In the genomic region with DNA sequence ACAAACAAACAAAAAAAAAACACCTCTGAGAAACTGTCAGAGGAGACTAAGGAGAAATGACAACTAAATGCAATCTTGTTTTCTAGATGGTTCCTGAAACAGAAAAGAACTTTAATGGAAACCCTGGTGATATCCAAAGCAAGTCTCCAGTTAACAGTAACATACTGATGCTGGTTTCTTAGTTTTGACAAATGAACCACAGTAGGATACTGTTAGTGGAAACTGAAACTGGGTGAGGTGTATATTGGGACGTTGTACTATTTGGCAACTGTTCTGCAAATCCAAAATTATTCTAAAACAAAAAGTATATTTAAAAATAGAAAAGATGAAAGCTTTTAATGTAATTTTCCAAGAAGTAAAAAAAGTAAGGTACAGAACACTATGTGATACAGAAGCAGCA, we compare ENCODE assay signal across 11 cellular contexts. TPM values are rescaled to one million over a fixed set of nuclear protein-coding genes. Genes with fewer than 3 reads are reported as not detected.
DNase-seq lines count a peak whose midpoint lies in the region; ATAC-seq lines count a peak whose summit lies in the region.
"Had no signal": no experiment of that assay in that cellular context is flagged by ENCODE, and none has a peak within 500 bp of the region (broad histone marks: within the 10 kb centered on the region; RNA-seq: fewer than 3 reads in every experiment).

No MANE protein-coding gene starts in this region.

- peaks cover 4 to 18% (median 10%) of the 10 kb centered on the region in 7 donors for H3K9me3 Mint-ChIP-seq in naive B cell

- H3K27me3 Mint-ChIP-seq in naive B cell, result no peaks in the 10 kb centered on the region

- peak overlapping the region; percentile 66 to 86 (median 79) for H3K4me3 Mint-ChIP-seq in naive B cell

- no peak overlapping the region for H3K4me3 ChIP-seq in right cardiac atrium (ENCODE audit: low read length)
- H3K4me3 ChIP-seq: spleen, upper lobe of left lung had no signal

- intact Hi-C loops in right cardiac atrium (cut with DNase I), result no loop called here

- peaks cover 1% of the 10 kb centered on the region for H3K4me1 ChIP-seq in right cardiac atrium (ENCODE audit: control insufficient read depth, insufficient read depth, low read length)

- ATAC-seq in GM19043 (IDR thresholded peaks at IDR 0.05; ENCODE audit: low read depth, unreplicated experiment) (peak; percentile 52), HG02571 (IDR thresholded peaks at IDR 0.05; ENCODE audit: unreplicated experiment) (peak; percentile 67), HG03520 (IDR thresholded peaks at IDR 0.05; ENCODE audit: unreplicated experiment) (peak; percentile 68), naive B cell (ENCODE audit: low read depth in 2 of 2) (peak; percentile 64 to 66), right cardiac atrium (no peak)

- 14% methylated on average over 1 of the region's 1 CpG for WGBS in right cardiac atrium

- H3K9me3 ChIP-seq in right cardiac atrium (ENCODE audit: control insufficient read depth, low read length), result no peaks in the 10 kb centered on the region
- H3K9me3 ChIP-seq: upper lobe of left lung had no signal

- H3K36me3 Mint-ChIP-seq in naive B cell, result peaks cover 7 to 23% of the 10 kb centered on the region in 2 donors

- H3K4me1 Mint-ChIP-seq in naive B cell, result peaks cover 67 to 96% (median 83%) of the 10 kb centered on the region in 3 donors

- peak overlapping the region; percentile 71 to 94 (median 88) for H3K27ac Mint-ChIP-seq in naive B cell

- H3K27ac ChIP-seq in right cardiac atrium (ENCODE audit: low read length), result no peak overlapping the region
- H3K27ac ChIP-seq: HL-60, upper lobe of left lung had no signal

- DNase-seq in naive B cell (no peak), DMS114 treated with DMSO at 0.1 percent for 48 hours (lab: John Stamatoyannopoulos, UW; ENCODE audit: unreplicated experiment) (no peak), right cardiac atrium (no peak), HK-2 (ENCODE audit: unreplicated experiment) (no peak)
- DNase-seq: amniotic stem cell, spleen, upper lobe of left lung had no signal

- no peaks in the 10 kb centered on the region for H3K27me3 ChIP-seq in right cardiac atrium (ENCODE audit: control insufficient read depth, insufficient read depth)
- H3K27me3 ChIP-seq: spleen, upper lobe of left lung had no signal

RNA-seq across cellular contexts. Expression of a gene that starts 11.4 kb away (rescaled TPM):
- polyA plus RNA-seq in naive B cell (ENCODE audit: low read depth in 6 of 6), result 10 to 100 TPM; 25.4 to 88.7 (median 66.2) TPM
- 10 to 100 TPM; 41.9 to 66.7 (median 54.5) TPM for total RNA-seq in right cardiac atrium
- 8.4 TPM for polyA plus RNA-seq in right cardiac atrium

Comparison
In these comparisons a context has a peak if more than half of its experiments do, and no peak if none do; other contexts are left out.
1. ATAC-seq: peak in GM19043 (single experiment), HG02571 (single experiment), HG03520 (single experiment) and naive B cell (2 of 2); none in right cardiac atrium (0 of 2).